ENCODE assay signal across 8 cellular contexts in genomic region chr17:62704381-62704971, GRCh38.
DNase-seq lines count a peak whose midpoint lies in the region; ATAC-seq and TF ChIP-seq lines count a peak whose summit lies in the region.

No MANE protein-coding gene starts in this region.

- no peaks in the 10 kb centered on the region for H3K27me3 ChIP-seq in CD4-positive, CD25-positive, alpha-beta regulatory T cell (ENCODE audit: control insufficient read depth, insufficient read depth, low read length)
- no peaks in the 10 kb centered on the region for H3K27me3 ChIP-seq in cardiac muscle cell

- no peaks in the 10 kb centered on the region for H3K9me3 Mint-ChIP-seq in CD4-positive, CD25-positive, alpha-beta regulatory T cell
- H3K9me3 Mint-ChIP-seq in activated T-cell treated with anti-CD3 and anti-CD28 coated beads, Interleukin-2, amount 50 U/mL, for 24 hours: no peaks in the 10 kb centered on the region

- H3K9me3 ChIP-seq in CD4-positive, CD25-positive, alpha-beta regulatory T cell (ENCODE audit: control insufficient read depth in 2 of 2, low read length in 2 of 2): no peaks in the 10 kb centered on the region
- no peaks in the 10 kb centered on the region for H3K9me3 ChIP-seq in cardiac muscle cell (ENCODE audit: low read depth)

- intact Hi-C loops in posterior cingulate gyrus (cut with DNase I): loop anchor here (5.0 kb wide), 1 partner anchor 703 kb away; no protein-coding TSS in a partner anchor

- CTCF ChIA-PET in GM10248 (lab: Yijun Ruan, JAX): no interaction called here

- ATAC-seq in CD4-positive, CD25-positive, alpha-beta regulatory T cell (ENCODE audit: low read depth in 2 of 2): no peak
- ATAC-seq in HG03442 (IDR thresholded peaks at IDR 0.05; ENCODE audit: unreplicated experiment) (peak; percentile 11), GM21786 (IDR thresholded peaks at IDR 0.05; ENCODE audit: unreplicated experiment) (no peak)

- no peak overlapping the region for H3K27ac ChIP-seq in CD4-positive, CD25-positive, alpha-beta regulatory T cell (ENCODE audit: insufficient read depth, low read length, poor library complexity, severe bottlenecking)
- peak overlapping the region; percentile 70 for H3K27ac ChIP-seq in cardiac muscle cell

- peaks cover 24% of the 10 kb centered on the region for H3K27me3 Mint-ChIP-seq in CD4-positive, CD25-positive, alpha-beta regulatory T cell
- H3K27me3 Mint-ChIP-seq in activated T-cell treated with anti-CD3 and anti-CD28 coated beads, Interleukin-2, amount 50 U/mL, for 24 hours: peaks cover 68% of the 10 kb centered on the region

- H3K4me3 ChIP-seq in CD4-positive, CD25-positive, alpha-beta regulatory T cell (ENCODE audit: low read depth, low read length): no peak overlapping the region
- H3K4me3 ChIP-seq in cardiac muscle cell: peak overlapping the region; percentile 69

- no peak overlapping the region for H3K27ac Mint-ChIP-seq in CD4-positive, CD25-positive, alpha-beta regulatory T cell
- no peak overlapping the region for H3K27ac Mint-ChIP-seq in activated T-cell treated with anti-CD3 and anti-CD28 coated beads, Interleukin-2, amount 50 U/mL, for 24 hours

- peak overlapping the region; percentile 56 to 85 (median 80) for H3K4me3 Mint-ChIP-seq in CD4-positive, CD25-positive, alpha-beta regulatory T cell
- peak overlapping the region; percentile 71 for H3K4me3 Mint-ChIP-seq in activated T-cell treated with anti-CD3 and anti-CD28 coated beads, Interleukin-2, amount 50 U/mL, for 24 hours

- peaks cover 0 to 9% (median 4%) of the 10 kb centered on the region in 4 donors for H3K4me1 Mint-ChIP-seq in CD4-positive, CD25-positive, alpha-beta regulatory T cell
- peaks cover 15% of the 10 kb centered on the region for H3K4me1 Mint-ChIP-seq in activated T-cell treated with anti-CD3 and anti-CD28 coated beads, Interleukin-2, amount 50 U/mL, for 24 hours (ENCODE audit: low read depth)

- TF ChIP-seq CTCF in cardiac muscle cell (IDR thresholded peaks at IDR 0.05; ENCODE audit: low read depth, low read length) (no peak), GM10248 (IDR thresholded peaks at IDR 0.05; ENCODE audit: control extremely low read depth, extremely low read depth, low read depth, missing control alignments) (no peak)

- no peaks in the 10 kb centered on the region for H3K36me3 Mint-ChIP-seq in CD4-positive, CD25-positive, alpha-beta regulatory T cell
- H3K36me3 Mint-ChIP-seq in activated T-cell treated with anti-CD3 and anti-CD28 coated beads, Interleukin-2, amount 50 U/mL, for 24 hours (ENCODE audit: low read depth): no peaks in the 10 kb centered on the region

- peaks cover 10% of the 10 kb centered on the region for H3K4me1 ChIP-seq in CD4-positive, CD25-positive, alpha-beta regulatory T cell (ENCODE audit: control insufficient read depth, insufficient read depth, low read length, poor library complexity, severe bottlenecking)
- peaks cover 15% of the 10 kb centered on the region for H3K4me1 ChIP-seq in cardiac muscle cell (ENCODE audit: low read depth)

- DNase-seq in CD4-positive, CD25-positive, alpha-beta regulatory T cell: no peak
- DNase-seq in activated T-cell treated with anti-CD3 and anti-CD28 coated beads, Interleukin-2, amount 50 U/mL, for 24 hours: no peak
- DNase-seq in cardiac muscle cell (ENCODE audit: low read depth in 1 of 2, low spot score in 1 of 2) (peak; percentile 29 to 44), posterior cingulate gyrus (peak in 7 of 10 donors; percentile 36 to 90 (median 42)), NCI-H187 treated with DMSO at 0.1 percent for 48 hours (lab: John Stamatoyannopoulos, UW) (no peak), GM10248 (ENCODE audit: extremely low spot score) (no peak)

- POLR2A ChIA-PET in GM10248 (lab: Yijun Ruan, JAX): no interaction called here

- H3K36me3 ChIP-seq in CD4-positive, CD25-positive, alpha-beta regulatory T cell (ENCODE audit: control insufficient read depth, insufficient read depth, low read length): no peaks in the 10 kb centered on the region
- no peaks in the 10 kb centered on the region for H3K36me3 ChIP-seq in cardiac muscle cell

Comparison
In these comparisons a context has a peak if more than half of its experiments do, and no peak if none do; other contexts are left out.
1. DNase-seq: peak in cardiac muscle cell (2 of 2) and posterior cingulate gyrus (7 of 10); none in CD4-positive, CD25-positive, alpha-beta regulatory T cell (0 of 3), activated T-cell treated with anti-CD3 and anti-CD28 coated beads, Interleukin-2, amount 50 U/mL, for 24 hours (single experiment), NCI-H187 treated with DMSO at 0.1 percent for 48 hours (single experiment) and GM10248 (single experiment).